In the genomic region with DNA sequence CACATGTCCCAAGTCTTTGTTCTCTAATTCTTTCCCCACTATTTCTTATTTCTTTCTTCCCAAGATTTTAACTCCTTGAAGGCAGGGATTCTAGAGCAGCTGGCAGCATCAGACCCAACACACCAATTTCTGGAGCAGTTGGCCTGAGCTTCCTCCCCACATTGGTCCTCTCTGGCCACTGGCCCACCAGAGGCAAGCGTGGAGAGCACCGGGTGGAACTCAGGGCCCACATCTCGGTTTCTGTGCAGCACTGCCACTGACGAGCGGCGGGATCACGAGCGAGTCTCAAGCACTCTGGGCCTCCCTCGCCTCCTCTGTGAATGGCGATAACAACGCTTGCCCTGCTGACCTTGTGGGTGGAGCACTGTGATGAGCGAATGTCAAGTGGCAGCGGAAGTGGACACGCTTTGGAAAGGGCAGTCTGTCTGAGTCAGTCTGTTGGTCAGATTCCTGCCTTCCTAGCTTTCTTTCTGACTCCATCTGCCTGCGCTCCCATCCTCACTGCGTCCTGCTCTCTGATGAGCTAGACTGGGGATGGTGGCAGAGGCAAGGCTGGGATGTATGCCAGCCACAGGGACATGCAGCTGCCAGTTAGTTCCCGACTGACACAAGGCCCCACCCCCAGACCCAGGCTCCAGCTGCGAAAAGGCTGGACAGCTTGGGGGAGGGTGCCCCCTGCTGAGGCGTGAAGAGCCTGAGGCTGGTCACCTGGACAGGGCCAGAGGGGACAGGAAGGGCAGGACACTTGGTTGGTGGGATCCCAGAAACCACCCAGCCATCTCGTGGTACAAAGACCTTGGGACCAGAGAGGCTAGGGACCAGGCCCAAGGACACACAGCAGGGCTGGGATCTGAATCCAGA, we compare ENCODE assay signal across 1 cellular context.
TF ChIP-seq lines count a peak whose summit lies in the region.

No MANE protein-coding gene starts in this region.

TF ChIP-seq in HepG2, 621 proteins besides CTCF, POLR2A, EP300 and RAD21 (continued from another document and continues in another):
- TF ChIP-seq, protein P1, sequence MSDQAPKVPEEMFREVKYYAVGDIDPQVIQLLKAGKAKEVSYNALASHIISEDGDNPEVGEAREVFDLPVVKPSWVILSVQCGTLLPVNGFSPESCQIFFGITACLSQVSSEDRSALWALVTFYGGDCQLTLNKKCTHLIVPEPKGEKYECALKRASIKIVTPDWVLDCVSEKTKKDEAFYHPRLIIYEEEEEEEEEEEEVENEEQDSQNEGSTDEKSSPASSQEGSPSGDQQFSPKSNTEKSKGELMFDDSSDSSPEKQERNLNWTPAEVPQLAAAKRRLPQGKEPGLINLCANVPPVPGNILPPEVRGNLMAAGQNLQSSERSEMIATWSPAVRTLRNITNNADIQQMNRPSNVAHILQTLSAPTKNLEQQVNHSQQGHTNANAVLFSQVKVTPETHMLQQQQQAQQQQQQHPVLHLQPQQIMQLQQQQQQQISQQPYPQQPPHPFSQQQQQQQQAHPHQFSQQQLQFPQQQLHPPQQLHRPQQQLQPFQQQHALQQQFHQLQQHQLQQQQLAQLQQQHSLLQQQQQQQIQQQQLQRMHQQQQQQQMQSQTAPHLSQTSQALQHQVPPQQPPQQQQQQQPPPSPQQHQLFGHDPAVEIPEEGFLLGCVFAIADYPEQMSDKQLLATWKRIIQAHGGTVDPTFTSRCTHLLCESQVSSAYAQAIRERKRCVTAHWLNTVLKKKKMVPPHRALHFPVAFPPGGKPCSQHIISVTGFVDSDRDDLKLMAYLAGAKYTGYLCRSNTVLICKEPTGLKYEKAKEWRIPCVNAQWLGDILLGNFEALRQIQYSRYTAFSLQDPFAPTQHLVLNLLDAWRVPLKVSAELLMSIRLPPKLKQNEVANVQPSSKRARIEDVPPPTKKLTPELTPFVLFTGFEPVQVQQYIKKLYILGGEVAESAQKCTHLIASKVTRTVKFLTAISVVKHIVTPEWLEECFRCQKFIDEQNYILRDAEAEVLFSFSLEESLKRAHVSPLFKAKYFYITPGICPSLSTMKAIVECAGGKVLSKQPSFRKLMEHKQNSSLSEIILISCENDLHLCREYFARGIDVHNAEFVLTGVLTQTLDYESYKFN (CRISPR knock-in tag; conservative IDR thresholded peaks at IDR 0.05) = peak; percentile 70
- TF ChIP-seq, protein P2, sequence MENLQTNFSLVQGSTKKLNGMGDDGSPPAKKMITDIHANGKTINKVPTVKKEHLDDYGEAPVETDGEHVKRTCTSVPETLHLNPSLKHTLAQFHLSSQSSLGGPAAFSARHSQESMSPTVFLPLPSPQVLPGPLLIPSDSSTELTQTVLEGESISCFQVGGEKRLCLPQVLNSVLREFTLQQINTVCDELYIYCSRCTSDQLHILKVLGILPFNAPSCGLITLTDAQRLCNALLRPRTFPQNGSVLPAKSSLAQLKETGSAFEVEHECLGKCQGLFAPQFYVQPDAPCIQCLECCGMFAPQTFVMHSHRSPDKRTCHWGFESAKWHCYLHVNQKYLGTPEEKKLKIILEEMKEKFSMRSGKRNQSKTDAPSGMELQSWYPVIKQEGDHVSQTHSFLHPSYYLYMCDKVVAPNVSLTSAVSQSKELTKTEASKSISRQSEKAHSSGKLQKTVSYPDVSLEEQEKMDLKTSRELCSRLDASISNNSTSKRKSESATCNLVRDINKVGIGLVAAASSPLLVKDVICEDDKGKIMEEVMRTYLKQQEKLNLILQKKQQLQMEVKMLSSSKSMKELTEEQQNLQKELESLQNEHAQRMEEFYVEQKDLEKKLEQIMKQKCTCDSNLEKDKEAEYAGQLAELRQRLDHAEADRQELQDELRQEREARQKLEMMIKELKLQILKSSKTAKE (CRISPR knock-in tag; IDR thresholded peaks at IDR 0.05; ENCODE audit: borderline replicate concordance) = peak; percentile 90
- TF ChIP-seq ZNF331 (CRISPR knock-in tag; IDR thresholded peaks at IDR 0.05) (no peak), SP4 (CRISPR knock-in tag; IDR thresholded peaks at IDR 0.05) (0 out of 2 replicates have a peak, but pooled peaks have one; percentile 34), ZSCAN29 (CRISPR knock-in tag; conservative IDR thresholded peaks at IDR 0.05) (peak; percentile 63; the same call in 1 of the 2 replicates), ZNF564 (CRISPR knock-in tag; IDR thresholded peaks at IDR 0.05) (no peak), ZNF274 (CRISPR knock-in tag; IDR thresholded peaks at IDR 0.05) (peak; percentile 89), HOXA3 (CRISPR knock-in tag; IDR thresholded peaks at IDR 0.05) (peak; percentile 77; the same call in 1 of the 2 replicates), CAMTA2 (CRISPR knock-in tag; IDR thresholded peaks at IDR 0.05; ENCODE audit: borderline replicate concordance) (no peak), SAP130 (CRISPR knock-in tag; IDR thresholded peaks at IDR 0.05; ENCODE audit: low read depth) (peak; percentile 91), ZNF317 (CRISPR knock-in tag; IDR thresholded peaks at IDR 0.05) (peak; percentile 51; the same call in 1 of the 2 replicates), HNRNPL (IDR thresholded peaks at IDR 0.05; ENCODE audit: low read depth, low read length) (peak; percentile 80), HOXA7 (CRISPR knock-in tag; IDR thresholded peaks at IDR 0.05) (no peak), RXRA (CRISPR knock-in tag; IDR thresholded peaks at IDR 0.05) (peak; percentile 83), HNF4A (CRISPR knock-in tag; IDR thresholded peaks at IDR 0.05) (peak; percentile 50; the same call in 1 of the 2 replicates), CHCHD3 (CRISPR knock-in tag; IDR thresholded peaks at IDR 0.05) (no peak), ZNF232 (CRISPR knock-in tag; IDR thresholded peaks at IDR 0.05; ENCODE audit: borderline replicate concordance) (no peak), ZBTB38 (CRISPR knock-in tag; IDR thresholded peaks at IDR 0.05) (peak; percentile 19; the same call in 1 of the 2 replicates), GABPB1 (CRISPR knock-in tag; IDR thresholded peaks at IDR 0.05) (peak; percentile 80)
- TF ChIP-seq, protein P3, sequence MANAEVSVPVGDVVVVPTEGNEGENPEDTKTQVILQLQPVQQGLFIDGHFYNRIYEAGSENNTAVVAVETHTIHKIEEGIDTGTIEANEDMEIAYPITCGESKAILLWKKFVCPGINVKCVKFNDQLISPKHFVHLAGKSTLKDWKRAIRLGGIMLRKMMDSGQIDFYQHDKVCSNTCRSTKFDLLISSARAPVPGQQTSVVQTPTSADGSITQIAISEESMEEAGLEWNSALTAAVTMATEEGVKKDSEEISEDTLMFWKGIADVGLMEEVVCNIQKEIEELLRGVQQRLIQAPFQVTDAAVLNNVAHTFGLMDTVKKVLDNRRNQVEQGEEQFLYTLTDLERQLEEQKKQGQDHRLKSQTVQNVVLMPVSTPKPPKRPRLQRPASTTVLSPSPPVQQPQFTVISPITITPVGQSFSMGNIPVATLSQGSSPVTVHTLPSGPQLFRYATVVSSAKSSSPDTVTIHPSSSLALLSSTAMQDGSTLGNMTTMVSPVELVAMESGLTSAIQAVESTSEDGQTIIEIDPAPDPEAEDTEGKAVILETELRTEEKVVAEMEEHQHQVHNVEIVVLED (CRISPR knock-in tag; IDR thresholded peaks at IDR 0.05; ENCODE audit: borderline replicate concordance) = peak; percentile 28; the same call in 1 of the 2 replicates
- TF ChIP-seq, protein P4, sequence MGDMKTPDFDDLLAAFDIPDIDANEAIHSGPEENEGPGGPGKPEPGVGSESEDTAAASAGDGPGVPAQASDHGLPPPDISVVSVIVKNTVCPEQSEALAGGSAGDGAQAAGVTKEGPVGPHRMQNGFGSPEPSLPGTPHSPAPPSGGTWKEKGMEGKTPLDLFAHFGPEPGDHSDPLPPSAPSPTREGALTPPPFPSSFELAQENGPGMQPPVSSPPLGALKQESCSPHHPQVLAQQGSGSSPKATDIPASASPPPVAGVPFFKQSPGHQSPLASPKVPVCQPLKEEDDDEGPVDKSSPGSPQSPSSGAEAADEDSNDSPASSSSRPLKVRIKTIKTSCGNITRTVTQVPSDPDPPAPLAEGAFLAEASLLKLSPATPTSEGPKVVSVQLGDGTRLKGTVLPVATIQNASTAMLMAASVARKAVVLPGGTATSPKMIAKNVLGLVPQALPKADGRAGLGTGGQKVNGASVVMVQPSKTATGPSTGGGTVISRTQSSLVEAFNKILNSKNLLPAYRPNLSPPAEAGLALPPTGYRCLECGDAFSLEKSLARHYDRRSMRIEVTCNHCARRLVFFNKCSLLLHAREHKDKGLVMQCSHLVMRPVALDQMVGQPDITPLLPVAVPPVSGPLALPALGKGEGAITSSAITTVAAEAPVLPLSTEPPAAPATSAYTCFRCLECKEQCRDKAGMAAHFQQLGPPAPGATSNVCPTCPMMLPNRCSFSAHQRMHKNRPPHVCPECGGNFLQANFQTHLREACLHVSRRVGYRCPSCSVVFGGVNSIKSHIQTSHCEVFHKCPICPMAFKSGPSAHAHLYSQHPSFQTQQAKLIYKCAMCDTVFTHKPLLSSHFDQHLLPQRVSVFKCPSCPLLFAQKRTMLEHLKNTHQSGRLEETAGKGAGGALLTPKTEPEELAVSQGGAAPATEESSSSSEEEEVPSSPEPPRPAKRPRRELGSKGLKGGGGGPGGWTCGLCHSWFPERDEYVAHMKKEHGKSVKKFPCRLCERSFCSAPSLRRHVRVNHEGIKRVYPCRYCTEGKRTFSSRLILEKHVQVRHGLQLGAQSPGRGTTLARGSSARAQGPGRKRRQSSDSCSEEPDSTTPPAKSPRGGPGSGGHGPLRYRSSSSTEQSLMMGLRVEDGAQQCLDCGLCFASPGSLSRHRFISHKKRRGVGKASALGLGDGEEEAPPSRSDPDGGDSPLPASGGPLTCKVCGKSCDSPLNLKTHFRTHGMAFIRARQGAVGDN (CRISPR knock-in tag; IDR thresholded peaks at IDR 0.05) = peak; percentile 83
- TF ChIP-seq, protein P5, sequence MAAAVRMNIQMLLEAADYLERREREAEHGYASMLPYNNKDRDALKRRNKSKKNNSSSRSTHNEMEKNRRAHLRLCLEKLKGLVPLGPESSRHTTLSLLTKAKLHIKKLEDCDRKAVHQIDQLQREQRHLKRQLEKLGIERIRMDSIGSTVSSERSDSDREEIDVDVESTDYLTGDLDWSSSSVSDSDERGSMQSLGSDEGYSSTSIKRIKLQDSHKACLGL (CRISPR knock-in tag; IDR thresholded peaks at IDR 0.05) = peak; percentile 68; the same call in 1 of the 2 replicates
- TF ChIP-seq, protein P6, sequence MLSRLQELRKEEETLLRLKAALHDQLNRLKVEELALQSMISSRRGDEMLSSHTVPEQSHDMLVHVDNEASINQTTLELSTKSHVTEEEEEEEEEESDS (CRISPR knock-in tag; IDR thresholded peaks at IDR 0.05; ENCODE audit: borderline replicate concordance) = peak; percentile 73; the same call in 1 of the 2 replicates
- TF ChIP-seq, protein P7, sequence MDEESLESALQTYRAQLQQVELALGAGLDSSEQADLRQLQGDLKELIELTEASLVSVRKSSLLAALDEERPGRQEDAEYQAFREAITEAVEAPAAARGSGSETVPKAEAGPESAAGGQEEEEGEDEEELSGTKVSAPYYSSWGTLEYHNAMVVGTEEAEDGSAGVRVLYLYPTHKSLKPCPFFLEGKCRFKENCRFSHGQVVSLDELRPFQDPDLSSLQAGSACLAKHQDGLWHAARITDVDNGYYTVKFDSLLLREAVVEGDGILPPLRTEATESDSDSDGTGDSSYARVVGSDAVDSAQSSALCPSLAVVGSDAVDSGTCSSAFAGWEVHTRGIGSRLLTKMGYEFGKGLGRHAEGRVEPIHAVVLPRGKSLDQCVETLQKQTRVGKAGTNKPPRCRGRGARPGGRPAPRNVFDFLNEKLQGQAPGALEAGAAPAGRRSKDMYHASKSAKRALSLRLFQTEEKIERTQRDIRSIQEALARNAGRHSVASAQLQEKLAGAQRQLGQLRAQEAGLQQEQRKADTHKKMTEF (CRISPR knock-in tag; IDR thresholded peaks at IDR 0.05) = peak; percentile 55; the same call in 1 of the 2 replicates
- TF ChIP-seq, protein P8, sequence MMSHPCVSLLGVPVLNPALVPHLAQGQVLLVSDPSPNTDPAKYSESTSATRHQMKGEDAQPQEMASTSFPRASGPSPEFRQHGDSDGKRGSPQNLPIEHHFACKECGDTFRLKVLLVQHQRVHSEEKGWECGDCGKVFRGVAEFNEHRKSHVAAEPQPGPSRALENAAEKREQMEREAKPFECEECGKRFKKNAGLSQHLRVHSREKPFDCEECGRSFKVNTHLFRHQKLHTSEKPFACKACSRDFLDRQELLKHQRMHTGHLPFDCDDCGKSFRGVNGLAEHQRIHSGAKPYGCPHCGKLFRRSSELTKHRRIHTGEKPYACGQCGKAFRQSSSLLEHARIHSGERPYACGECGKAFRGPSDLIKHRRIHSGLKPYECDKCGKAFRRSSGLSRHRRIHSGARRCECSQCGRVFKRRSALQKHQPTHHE (CRISPR knock-in tag; IDR thresholded peaks at IDR 0.05; ENCODE audit: borderline replicate concordance) = 0 out of 2 replicates have a peak, but pooled peaks have one; percentile 56
- TF ChIP-seq, protein P9, sequence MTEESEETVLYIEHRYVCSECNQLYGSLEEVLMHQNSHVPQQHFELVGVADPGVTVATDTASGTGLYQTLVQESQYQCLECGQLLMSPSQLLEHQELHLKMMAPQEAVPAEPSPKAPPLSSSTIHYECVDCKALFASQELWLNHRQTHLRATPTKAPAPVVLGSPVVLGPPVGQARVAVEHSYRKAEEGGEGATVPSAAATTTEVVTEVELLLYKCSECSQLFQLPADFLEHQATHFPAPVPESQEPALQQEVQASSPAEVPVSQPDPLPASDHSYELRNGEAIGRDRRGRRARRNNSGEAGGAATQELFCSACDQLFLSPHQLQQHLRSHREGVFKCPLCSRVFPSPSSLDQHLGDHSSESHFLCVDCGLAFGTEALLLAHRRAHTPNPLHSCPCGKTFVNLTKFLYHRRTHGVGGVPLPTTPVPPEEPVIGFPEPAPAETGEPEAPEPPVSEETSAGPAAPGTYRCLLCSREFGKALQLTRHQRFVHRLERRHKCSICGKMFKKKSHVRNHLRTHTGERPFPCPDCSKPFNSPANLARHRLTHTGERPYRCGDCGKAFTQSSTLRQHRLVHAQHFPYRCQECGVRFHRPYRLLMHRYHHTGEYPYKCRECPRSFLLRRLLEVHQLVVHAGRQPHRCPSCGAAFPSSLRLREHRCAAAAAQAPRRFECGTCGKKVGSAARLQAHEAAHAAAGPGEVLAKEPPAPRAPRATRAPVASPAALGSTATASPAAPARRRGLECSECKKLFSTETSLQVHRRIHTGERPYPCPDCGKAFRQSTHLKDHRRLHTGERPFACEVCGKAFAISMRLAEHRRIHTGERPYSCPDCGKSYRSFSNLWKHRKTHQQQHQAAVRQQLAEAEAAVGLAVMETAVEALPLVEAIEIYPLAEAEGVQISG (CRISPR knock-in tag; IDR thresholded peaks at IDR 0.05) = peak; percentile 55; the same call in 1 of the 2 replicates
- TF ChIP-seq, protein P10, sequence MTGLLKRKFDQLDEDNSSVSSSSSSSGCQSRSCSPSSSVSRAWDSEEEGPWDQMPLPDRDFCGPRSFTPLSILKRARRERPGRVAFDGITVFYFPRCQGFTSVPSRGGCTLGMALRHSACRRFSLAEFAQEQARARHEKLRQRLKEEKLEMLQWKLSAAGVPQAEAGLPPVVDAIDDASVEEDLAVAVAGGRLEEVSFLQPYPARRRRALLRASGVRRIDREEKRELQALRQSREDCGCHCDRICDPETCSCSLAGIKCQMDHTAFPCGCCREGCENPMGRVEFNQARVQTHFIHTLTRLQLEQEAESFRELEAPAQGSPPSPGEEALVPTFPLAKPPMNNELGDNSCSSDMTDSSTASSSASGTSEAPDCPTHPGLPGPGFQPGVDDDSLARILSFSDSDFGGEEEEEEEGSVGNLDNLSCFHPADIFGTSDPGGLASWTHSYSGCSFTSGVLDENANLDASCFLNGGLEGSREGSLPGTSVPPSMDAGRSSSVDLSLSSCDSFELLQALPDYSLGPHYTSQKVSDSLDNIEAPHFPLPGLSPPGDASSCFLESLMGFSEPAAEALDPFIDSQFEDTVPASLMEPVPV (CRISPR knock-in tag; IDR thresholded peaks at IDR 0.05) = peak; percentile 86
- TF ChIP-seq, protein P11, sequence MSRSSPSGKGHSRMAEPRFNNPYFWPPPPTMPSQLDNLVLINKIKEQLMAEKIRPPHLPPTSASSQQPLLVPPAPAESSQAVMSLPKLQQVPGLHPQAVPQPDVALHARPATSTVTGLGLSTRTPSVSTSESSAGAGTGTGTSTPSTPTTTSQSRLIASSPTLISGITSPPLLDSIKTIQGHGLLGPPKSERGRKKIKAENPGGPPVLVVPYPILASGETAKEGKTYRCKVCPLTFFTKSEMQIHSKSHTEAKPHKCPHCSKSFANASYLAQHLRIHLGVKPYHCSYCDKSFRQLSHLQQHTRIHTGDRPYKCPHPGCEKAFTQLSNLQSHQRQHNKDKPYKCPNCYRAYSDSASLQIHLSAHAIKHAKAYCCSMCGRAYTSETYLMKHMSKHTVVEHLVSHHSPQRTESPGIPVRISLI (CRISPR knock-in tag; IDR thresholded peaks at IDR 0.05; ENCODE audit: borderline replicate concordance) = peak; percentile 70; the same call in 1 of the 2 replicates
